8 cellular contexts compared by ENCODE assay signal in the genomic region with DNA sequence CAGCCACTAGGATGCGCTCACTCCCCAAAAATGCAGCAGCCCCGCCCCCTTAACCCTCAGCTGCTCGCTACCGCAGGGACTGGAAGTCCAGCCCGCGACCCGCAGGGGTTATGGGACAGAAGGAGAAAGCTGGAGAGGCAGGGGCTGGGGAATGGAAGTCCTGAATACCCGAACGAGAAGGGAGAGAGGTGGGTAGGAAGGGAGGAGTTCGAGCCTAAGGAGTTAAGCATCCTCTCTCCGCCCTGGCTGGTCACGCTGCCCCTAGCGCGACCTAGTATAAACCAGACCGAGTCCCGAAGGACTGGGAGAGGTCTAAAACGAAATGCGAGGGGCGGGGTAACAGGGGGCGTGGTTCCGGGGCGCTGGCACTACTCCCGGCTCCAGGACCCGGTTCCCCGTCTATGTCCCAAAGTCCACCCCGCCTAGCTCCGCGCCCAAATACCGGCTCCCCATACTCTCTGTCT. TPM values are rescaled to one million over a fixed set of nuclear protein-coding genes. Genes with fewer than 3 reads are reported as not detected.
A peak's percentile ranks its signal among the peaks of the same experiment; 100 is the strongest.
DNase-seq lines count a peak whose midpoint lies in the region; ATAC-seq and TF ChIP-seq lines count a peak whose summit lies in the region.

No MANE protein-coding gene starts in this region.

- peak; percentile 56 for ATAC-seq in HG03045 (IDR thresholded peaks at IDR 0.05; ENCODE audit: unreplicated experiment)
- peak; percentile 85 for ATAC-seq in mucosa of descending colon
- no peak for ATAC-seq in GM18868 (IDR thresholded peaks at IDR 0.05; ENCODE audit: unreplicated experiment)

- intact Hi-C loops in mucosa of descending colon (cut with DNase I, micrococcal nuclease), result no loop called here

- DNase-seq in GM04504 (ENCODE audit: low read depth) (peak; percentile 84), NOMO-1 treated with DMSO at 0.1 percent for 48 hours (lab: John Stamatoyannopoulos, UW; ENCODE audit: unreplicated experiment) (peak; percentile 81), activated T-cell treated with anti-CD3 and anti-CD28 coated beads for 4 hours (peak; percentile 77), epithelial cell of proximal tubule (ENCODE audit: low read depth) (no peak), mucosa of descending colon (peak; percentile 96 to 98 (median 97))
- DNase-seq in stimulated activated CD8-positive, alpha-beta memory T cell treated with anti-CD3 and anti-CD28 coated beads, Interleukin-2, amount 100 ng/mL, for 1 hour (ENCODE audit: low read depth in 2 of 2), result peak; percentile 64 to 68

- peaks cover 7% of the 10 kb centered on the region for H3K36me3 ChIP-seq in mucosa of descending colon (ENCODE audit: low read depth)

- H3K4me3 ChIP-seq in epithelial cell of proximal tubule (ENCODE audit: low read depth, low read length) (peak overlapping the region; percentile 69), mucosa of descending colon (peak overlapping the region; percentile 33)

- H3K9me3 ChIP-seq in mucosa of descending colon, result no peaks in the 10 kb centered on the region

- no peak for TF ChIP-seq CTCF in epithelial cell of proximal tubule (conservative IDR thresholded peaks at IDR 0.05; ENCODE audit: low read depth, low read length)
- TF ChIP-seq CTCF in mucosa of descending colon (IDR thresholded peaks at IDR 0.05), result peak; percentile 54

- peaks cover 32% of the 10 kb centered on the region for H3K4me1 ChIP-seq in mucosa of descending colon (ENCODE audit: low read depth)

RNA-seq across cellular contexts. Expression of gene DDAH2, which starts 0.4 kb away (rescaled TPM):
- total RNA-seq in epithelial cell of proximal tubule, result 61.1 and 87.2 TPM in 2 replicates
- 100 to 1,000 TPM in 1 of 3 donors, 10 to 100 TPM in 2; 56.1 to 152 (median 99.5) TPM for total RNA-seq in mucosa of descending colon

RNA-seq across cellular contexts. Expression of gene MPIG6B, which starts 6.4 kb away (rescaled TPM):
- not detected in 2 replicates for total RNA-seq in epithelial cell of proximal tubule
- 1 to 10 TPM in 1 of 3 donors, under 1 TPM in 2; 0.48 to 1.4 (median 0.57) TPM for total RNA-seq in mucosa of descending colon

RNA-seq across cellular contexts. Expression of gene CLIC1, which starts 6.8 kb away (rescaled TPM):
- total RNA-seq in epithelial cell of proximal tubule (938 and 1,262 TPM in 2 replicates), mucosa of descending colon (100 to 1,000 TPM; 269 to 555 (median 441) TPM)

RNA-seq across cellular contexts. Expression of gene LY6G6C, which starts 8.0 kb away (rescaled TPM):
- not detected in 2 replicates for total RNA-seq in epithelial cell of proximal tubule
- under 1 TPM in 1 of 3 donors, not detected in 2; 0.32 TPM for total RNA-seq in mucosa of descending colon

RNA-seq across cellular contexts. Expression of gene MSH5, which starts 10.3 kb away (rescaled TPM):
- 18.4 and 30.4 TPM in 2 replicates for total RNA-seq in epithelial cell of proximal tubule
- total RNA-seq in mucosa of descending colon, result 10 to 100 TPM; 14.1 to 29.9 (median 29.7) TPM
